6 cellular contexts compared by ENCODE assay signal in genomic region chr5:172205984-172206383, GRCh38. TPM values are rescaled to one million over a fixed set of nuclear protein-coding genes. Genes with fewer than 3 reads are reported as not detected.
"Had no signal": no experiment of that assay in that cellular context is flagged by ENCODE, and none has a peak within 500 bp of the region (broad histone marks: within the 10 kb centered on the region; RNA-seq: fewer than 3 reads in every experiment).

No MANE protein-coding gene starts in this region.

RNA-seq across cellular contexts. Expression of gene EFCAB9, which starts 12.0 kb away (rescaled TPM):
- total RNA-seq: GM23248, H4, H7, HepG2, HFFc6, HT1080 had no signal
- polyA plus RNA-seq: GM23248, HepG2 had no signal
